In genomic region chr17:39543669-39544068, GRCh38 we compare ENCODE assay signal across 25 cellular contexts.
"Had no signal": no experiment of that assay in that cellular context is flagged by ENCODE, and none has a peak within 500 bp of the region (broad histone marks: within the 10 kb centered on the region; RNA-seq: fewer than 3 reads in every experiment).

No MANE protein-coding gene starts in this region.

- ATAC-seq: activated CD4-positive, CD25-positive, alpha-beta regulatory T cell treated with anti-CD3 and anti-CD28 coated beads, Interleukin-2, amount 50 U/mL, for 24 hours; activated CD8-positive, alpha-beta T cell treated with anti-CD3 and anti-CD28 coated beads for 36 hours; activated T-cell treated with anti-CD3 and anti-CD28 coated beads, Interleukin-2, amount 50 U/mL, for 72 hours; K562 had no signal

- H3K36me3 ChIP-seq: SJCRH30 had no signal

- H3K9ac ChIP-seq: SK-N-SH had no signal

- H3K27ac Mint-ChIP-seq: activated CD8-positive, alpha-beta T cell treated with anti-CD3 and anti-CD28 coated beads for 36 hours; activated naive CD8-positive, alpha-beta T cell treated with anti-CD3 and anti-CD28 coated beads, Interleukin-2, amount 10 ng/mL, durations not matched to agents 7 days and 5 days; activated T-cell treated with anti-CD3 and anti-CD28 coated beads, Interleukin-2, amount 50 U/mL, for 72 hours; T-helper 1 cell treated with Interleukin-12 subunit alpha and Interleukin-12 subunit beta and Interleukin-4 antibody, amounts not matched to agents 30 μg/mL and 1 μg/mL, for 36 hours had no signal

- H3K4me3 Mint-ChIP-seq: activated CD8-positive, alpha-beta T cell treated with anti-CD3 and anti-CD28 coated beads for 36 hours; activated naive CD8-positive, alpha-beta T cell treated with anti-CD3 and anti-CD28 coated beads, Interleukin-2, amount 10 ng/mL, durations not matched to agents 7 days and 5 days; activated T-cell treated with anti-CD3 and anti-CD28 coated beads, Interleukin-2, amount 50 U/mL, for 72 hours; T-helper 1 cell treated with Interleukin-12 subunit alpha and Interleukin-12 subunit beta and Interleukin-4 antibody, amounts not matched to agents 30 μg/mL and 1 μg/mL, for 36 hours had no signal

- H3K4me1 ChIP-seq: Peyer's patch, SJCRH30 had no signal

- H3K27me3 ChIP-seq: adrenal gland, Peyer's patch, SJCRH30 had no signal

- H3K4me2 ChIP-seq: SK-N-SH had no signal

- H3K9me3 Mint-ChIP-seq: activated CD8-positive, alpha-beta T cell treated with anti-CD3 and anti-CD28 coated beads for 36 hours; activated naive CD8-positive, alpha-beta T cell treated with anti-CD3 and anti-CD28 coated beads, Interleukin-2, amount 10 ng/mL, durations not matched to agents 7 days and 5 days; activated T-cell treated with anti-CD3 and anti-CD28 coated beads, Interleukin-2, amount 50 U/mL, for 72 hours; T-helper 1 cell treated with Interleukin-12 subunit alpha and Interleukin-12 subunit beta and Interleukin-4 antibody, amounts not matched to agents 30 μg/mL and 1 μg/mL, for 36 hours had no signal

- DNase-seq: activated CD4-positive, alpha-beta T cell treated with anti-CD3 and anti-CD28 coated beads for 4 hours; activated CD8-positive, alpha-beta memory T cell treated with anti-CD3 and anti-CD28 coated beads, Interleukin-2, amount 50 U/mL, for 4 hours; activated CD8-positive, alpha-beta T cell treated with anti-CD3 and anti-CD28 coated beads for 36 hours; activated naive CD4-positive, alpha-beta T cell treated with anti-CD3 and anti-CD28 coated beads, Interleukin-2, amount 50 U/mL, for 16 hours; activated naive CD8-positive, alpha-beta T cell treated with anti-CD3 and anti-CD28 coated beads, Interleukin-2, amount 10 ng/mL, durations not matched to agents 7 days and 5 days; activated T-cell treated with anti-CD3 and anti-CD28 coated beads, Interleukin-2, amount 50 U/mL, for 72 hours; anterior cingulate cortex; Karpas-422; MM.1S; NCI-H1105; NCI-H1436 treated with DMSO at 0.1 percent for 48 hours; NCI-H187; NCI-H2081; NCI-H446; NCI-H524; Peyer's patch; Right ventricle myocardium superior; SJCRH30; SK-N-SH had no signal

- H3K27me3 Mint-ChIP-seq: activated CD8-positive, alpha-beta T cell treated with anti-CD3 and anti-CD28 coated beads for 36 hours; activated naive CD8-positive, alpha-beta T cell treated with anti-CD3 and anti-CD28 coated beads, Interleukin-2, amount 10 ng/mL, durations not matched to agents 7 days and 5 days had no signal

- H3K27ac ChIP-seq: adrenal gland, Peyer's patch, RWPE1, SJCRH30 had no signal

- FAIRE-seq: bronchial epithelial cell, K562 had no signal

- H3K9me3 ChIP-seq: adrenal gland, Peyer's patch, SJCRH30, SK-N-SH had no signal

- H3K4me3 ChIP-seq: adrenal gland, K562, Peyer's patch, SJCRH30 had no signal
